9 cellular contexts compared by ENCODE assay signal in genomic region chr1:33298623-33299277, GRCh38. TPM values are rescaled to one million over a fixed set of nuclear protein-coding genes. Genes with fewer than 3 reads are reported as not detected.
DNase-seq lines count a peak whose midpoint lies in the region; ATAC-seq, FAIRE-seq and TF ChIP-seq lines count a peak whose summit lies in the region.
"Had no signal": no experiment of that assay in that cellular context is flagged by ENCODE, and none has a peak within 500 bp of the region (broad histone marks: within the 10 kb centered on the region; RNA-seq: fewer than 3 reads in every experiment).

No MANE protein-coding gene starts in this region.

- peak; percentile 62 to 72 (median 70) for TF ChIP-seq CTCF in pancreas (IDR thresholded peaks at IDR 0.05)

- ATAC-seq in pancreas, result peak; percentile 49 to 72 (median 64)

- H3K9me3 ChIP-seq in pancreas, result no peaks in the 10 kb centered on the region

- no peak overlapping the region for H3K27ac ChIP-seq in pancreas

- no peaks in the 10 kb centered on the region for H3K27me3 ChIP-seq in pancreas

- DNase-seq in EH (ENCODE audit: low read depth) (peak; percentile 71), HUDEP-2 (lab: John Stamatoyannopoulos, UW; ENCODE audit: unreplicated experiment in 76 of 76) (peak in 68 of 76 experiments; percentile 4 to 81 (median 46)), RPMI8226 (peak; percentile 83), germinal center (ENCODE audit: low spot score) (peak; percentile 75), pancreas (peak; percentile 29 to 84 (median 66)), urothelium cell line (ENCODE audit: low spot score) (peak; percentile 42), GOT3 (lab: John Stamatoyannopoulos, UW) (no peak)
- DNase-seq in activated effector memory CD4-positive, alpha-beta T cell treated with Interleukin-2 at 50 U/mL for 16 hours, result peak; percentile 36

- no peak for FAIRE-seq in pancreas (lab: Jason Lieb, UNC)
- no peak for FAIRE-seq in urothelium cell line (lab: Jason Lieb, UNC)
- FAIRE-seq: TTC549 had no signal

- intact Hi-C loops in pancreas (cut with DNase I), result loop anchor here in 2 of 3 donors (5.0 to 10.0 kb wide), 2 partner anchors 69 to 84 kb away; no protein-coding TSS in a partner anchor

- 77 to 80% methylated on average over 18 of the region's 18 CpGs for WGBS in pancreas, 2 donors

- no peaks in the 10 kb centered on the region for H3K4me1 ChIP-seq in pancreas

- H3K4me3 ChIP-seq in pancreas, result no peak overlapping the region

- peaks cover 0 to 8% (median 0%) of the 10 kb centered on the region in 3 donors for H3K36me3 ChIP-seq in pancreas

RNA-seq across cellular contexts. Expression of gene A3GALT2, which starts 22.1 kb away (rescaled TPM):
- total RNA-seq in pancreas, result not detected
- polyA plus RNA-seq in pancreas, result under 1 TPM in 1 of 2 donors, not detected in 1; 0.07 TPM

RNA-seq across cellular contexts. Expression of gene ZNF362, which starts 42.5 kb away (rescaled TPM):
- 10 to 100 TPM; 11.8 to 19.7 (median 13.5) TPM for total RNA-seq in pancreas
- 10 to 100 TPM; 13.3 to 14.9 TPM for polyA plus RNA-seq in pancreas
